In genomic region chr5:164742025-164742424, GRCh38 we compare ENCODE assay signal across 13 cellular contexts.
DNase-seq lines count a peak whose midpoint lies in the region; ATAC-seq and TF ChIP-seq lines count a peak whose summit lies in the region.
"Had no signal": no experiment of that assay in that cellular context is flagged by ENCODE, and none has a peak within 500 bp of the region (broad histone marks: within the 10 kb centered on the region; RNA-seq: fewer than 3 reads in every experiment).

No MANE protein-coding gene starts in this region.

- TF ChIP-seq CTCF in endothelial cell (IDR thresholded peaks at IDR 0.05; ENCODE audit: unreplicated experiment) (no peak), progenitor cell of endocrine pancreas (IDR thresholded peaks at IDR 0.05; ENCODE audit: unreplicated experiment) (no peak)

- H3K36me3 Mint-ChIP-seq in activated CD4-positive, alpha-beta T cell treated with anti-CD3 and anti-CD28 coated beads, Interleukin-2, amount 10 ng/mL, durations not matched to agents 7 days and 5 days (ENCODE audit: low read depth), result no peaks in the 10 kb centered on the region
- no peaks in the 10 kb centered on the region for H3K36me3 Mint-ChIP-seq in activated CD4-positive, alpha-beta T cell treated with anti-CD3 and anti-CD28 coated beads for 36 hours (ENCODE audit: low read depth)
- H3K36me3 Mint-ChIP-seq in immature natural killer cell (no peaks in the 10 kb centered on the region), endothelial cell (ENCODE audit: low read depth, unreplicated experiment) (no peaks in the 10 kb centered on the region), progenitor cell of endocrine pancreas (ENCODE audit: insufficient read depth) (no peaks in the 10 kb centered on the region)

- no peaks in the 10 kb centered on the region for H3K9me3 Mint-ChIP-seq in activated CD4-positive, alpha-beta T cell treated with anti-CD3 and anti-CD28 coated beads, Interleukin-2, amount 10 ng/mL, durations not matched to agents 7 days and 5 days
- no peaks in the 10 kb centered on the region for H3K9me3 Mint-ChIP-seq in activated CD4-positive, alpha-beta T cell treated with anti-CD3 and anti-CD28 coated beads for 36 hours (ENCODE audit: low read depth)
- peaks cover 0 to 8% (median under 1%) of the 10 kb centered on the region in 6 donors for H3K9me3 Mint-ChIP-seq in immature natural killer cell
- no peaks in the 10 kb centered on the region for H3K9me3 Mint-ChIP-seq in endothelial cell (ENCODE audit: unreplicated experiment)
- H3K9me3 Mint-ChIP-seq in progenitor cell of endocrine pancreas (ENCODE audit: low read depth), result no peaks in the 10 kb centered on the region

- CTCF ChIA-PET in activated CD4-positive, alpha-beta T cell treated with anti-CD3 and anti-CD28 coated beads, Interleukin-2, amount 10 ng/mL, durations not matched to agents 7 days and 5 days (lab: Charles Lee), result no interaction called here
- CTCF ChIA-PET in activated CD4-positive, alpha-beta T cell treated with anti-CD3 and anti-CD28 coated beads for 36 hours (lab: Charles Lee), result interaction anchor here (1.2 kb wide), 1 partner anchor 11 kb away, joined by 4 read pairs; no protein-coding TSS in a partner anchor

- H3K4me1 Mint-ChIP-seq in activated CD4-positive, alpha-beta T cell treated with anti-CD3 and anti-CD28 coated beads, Interleukin-2, amount 10 ng/mL, durations not matched to agents 7 days and 5 days, result peaks cover 14% of the 10 kb centered on the region
- H3K4me1 Mint-ChIP-seq in activated CD4-positive, alpha-beta T cell treated with anti-CD3 and anti-CD28 coated beads for 36 hours, result peaks cover 9% of the 10 kb centered on the region
- H3K4me1 Mint-ChIP-seq in immature natural killer cell (peaks cover 29 to 38% of the 10 kb centered on the region in 2 donors), endothelial cell (ENCODE audit: unreplicated experiment) (no peaks in the 10 kb centered on the region), progenitor cell of endocrine pancreas (ENCODE audit: low read depth) (peaks cover 1% of the 10 kb centered on the region)

- no peak for DNase-seq in activated CD4-positive, alpha-beta T cell treated with anti-CD3 and anti-CD28 coated beads, Interleukin-2, amount 10 ng/mL, durations not matched to agents 7 days and 5 days
- DNase-seq in activated CD4-positive, alpha-beta T cell treated with anti-CD3 and anti-CD28 coated beads for 36 hours, result no peak
- DNase-seq in immature natural killer cell, result peak; percentile 27 to 43 (median 29)
- no peak for DNase-seq in endothelial cell (ENCODE audit: low spot score)
- no peak for DNase-seq in anterior cingulate cortex (lab: John Stamatoyannopoulos, UW)
- DNase-seq in progenitor cell of endocrine pancreas (ENCODE audit: low spot score, unreplicated experiment), result no peak
- DNase-seq: activated CD8-positive, alpha-beta memory T cell treated with anti-CD3 and anti-CD28 coated beads for 24 hours; GOT3; heart left ventricle; NCI-H526; posterior cingulate gyrus had no signal

- intact Hi-C loops in activated CD4-positive, alpha-beta T cell treated with anti-CD3 and anti-CD28 coated beads for 36 hours (cut with DNase I, micrococcal nuclease), result no loop called here

- ATAC-seq in activated CD4-positive, alpha-beta T cell treated with anti-CD3 and anti-CD28 coated beads for 36 hours, result no peak
- ATAC-seq in GM21723 (IDR thresholded peaks at IDR 0.05; ENCODE audit: unreplicated experiment) (peak; percentile 93), HG03135 (IDR thresholded peaks at IDR 0.05; ENCODE audit: unreplicated experiment) (peak; percentile 92)
- ATAC-seq: heart left ventricle had no signal

- H3K27me3 Mint-ChIP-seq in activated CD4-positive, alpha-beta T cell treated with anti-CD3 and anti-CD28 coated beads, Interleukin-2, amount 10 ng/mL, durations not matched to agents 7 days and 5 days, result no peaks in the 10 kb centered on the region
- H3K27me3 Mint-ChIP-seq in activated CD4-positive, alpha-beta T cell treated with anti-CD3 and anti-CD28 coated beads for 36 hours, result no peaks in the 10 kb centered on the region
- H3K27me3 Mint-ChIP-seq in immature natural killer cell (ENCODE audit: low read depth in 3 of 3), result peaks cover 0 to 2% (median 2%) of the 10 kb centered on the region in 3 donors
- peaks cover 1% of the 10 kb centered on the region for H3K27me3 Mint-ChIP-seq in endothelial cell (ENCODE audit: unreplicated experiment)
- H3K27me3 Mint-ChIP-seq in progenitor cell of endocrine pancreas, result no peaks in the 10 kb centered on the region

- no peak overlapping the region for H3K4me3 Mint-ChIP-seq in activated CD4-positive, alpha-beta T cell treated with anti-CD3 and anti-CD28 coated beads, Interleukin-2, amount 10 ng/mL, durations not matched to agents 7 days and 5 days
- no peak overlapping the region for H3K4me3 Mint-ChIP-seq in activated CD4-positive, alpha-beta T cell treated with anti-CD3 and anti-CD28 coated beads for 36 hours
- H3K4me3 Mint-ChIP-seq in immature natural killer cell, result peak overlapping the region; percentile 48 to 74 (median 67)
- no peak overlapping the region for H3K4me3 Mint-ChIP-seq in endothelial cell (ENCODE audit: unreplicated experiment)
- H3K4me3 Mint-ChIP-seq in progenitor cell of endocrine pancreas (ENCODE audit: low read depth), result no peak overlapping the region

- POLR2A ChIA-PET in activated CD4-positive, alpha-beta T cell treated with anti-CD3 and anti-CD28 coated beads, Interleukin-2, amount 10 ng/mL, durations not matched to agents 7 days and 5 days (lab: Charles Lee), result no interaction called here
- POLR2A ChIA-PET in activated CD4-positive, alpha-beta T cell treated with anti-CD3 and anti-CD28 coated beads for 36 hours (lab: Charles Lee), result interaction anchor here (0.7 kb wide), 1 partner anchor 183 kb away, joined by 5 read pairs; no protein-coding TSS in a partner anchor

- H3K27ac Mint-ChIP-seq in activated CD4-positive, alpha-beta T cell treated with anti-CD3 and anti-CD28 coated beads, Interleukin-2, amount 10 ng/mL, durations not matched to agents 7 days and 5 days, result peak overlapping the region; percentile 84
- no peak overlapping the region for H3K27ac Mint-ChIP-seq in activated CD4-positive, alpha-beta T cell treated with anti-CD3 and anti-CD28 coated beads for 36 hours
- peak overlapping the region in 4 of 6 donors; percentile 9 to 71 (median 63) for H3K27ac Mint-ChIP-seq in immature natural killer cell
- H3K27ac Mint-ChIP-seq in endothelial cell (ENCODE audit: unreplicated experiment), result no peak overlapping the region
- H3K27ac Mint-ChIP-seq in progenitor cell of endocrine pancreas, result no peak overlapping the region

Comparison
In these comparisons a context has a peak if more than half of its experiments do, and no peak if none do; other contexts are left out.
1. H3K27ac Mint-ChIP-seq: peak in activated CD4-positive, alpha-beta T cell treated with anti-CD3 and anti-CD28 coated beads, Interleukin-2, amount 10 ng/mL, durations not matched to agents 7 days and 5 days (single experiment) and immature natural killer cell (4 of 6); none in activated CD4-positive, alpha-beta T cell treated with anti-CD3 and anti-CD28 coated beads for 36 hours (single experiment), endothelial cell (single experiment) and progenitor cell of endocrine pancreas (single experiment).
2. DNase-seq: peak in immature natural killer cell (3 of 3); none in activated CD4-positive, alpha-beta T cell treated with anti-CD3 and anti-CD28 coated beads, Interleukin-2, amount 10 ng/mL, durations not matched to agents 7 days and 5 days (single experiment), activated CD4-positive, alpha-beta T cell treated with anti-CD3 and anti-CD28 coated beads for 36 hours (single experiment), endothelial cell (single experiment), anterior cingulate cortex (0 of 58) and progenitor cell of endocrine pancreas (single experiment).
3. H3K4me3 Mint-ChIP-seq: peak in immature natural killer cell (5 of 5); none in activated CD4-positive, alpha-beta T cell treated with anti-CD3 and anti-CD28 coated beads, Interleukin-2, amount 10 ng/mL, durations not matched to agents 7 days and 5 days (single experiment), activated CD4-positive, alpha-beta T cell treated with anti-CD3 and anti-CD28 coated beads for 36 hours (single experiment), endothelial cell (single experiment) and progenitor cell of endocrine pancreas (single experiment).